11 cellular contexts compared by ENCODE assay signal in genomic region chr11:64088159-64089026, GRCh38. TPM values are rescaled to one million over a fixed set of nuclear protein-coding genes. Genes with fewer than 3 reads are reported as not detected.
DNase-seq lines count a peak whose midpoint lies in the region; ATAC-seq and TF ChIP-seq lines count a peak whose summit lies in the region.
"Had no signal": no experiment of that assay in that cellular context is flagged by ENCODE, and none has a peak within 500 bp of the region (broad histone marks: within the 10 kb centered on the region; RNA-seq: fewer than 3 reads in every experiment).

No MANE protein-coding gene starts in this region.

- TF ChIP-seq POLR2A in gastrocnemius medialis (IDR thresholded peaks at IDR 0.05), result no peak

- H3K27ac ChIP-seq in gastrocnemius medialis, result peak overlapping the region in 2 of 4 donors; percentile 9 to 18
- H3K27ac ChIP-seq: GM23248, psoas muscle had no signal

- intact Hi-C loops in gastrocnemius medialis (cut with DNase I; ENCODE audit: low total_unique reads), result loop anchor here (5.0 kb wide), 1 partner anchor 64 kb away; no protein-coding TSS in a partner anchor

- DNase-seq in NCI-H748 (lab: John Stamatoyannopoulos, UW; ENCODE audit: unreplicated experiment), result peak; percentile 20
- no peak for DNase-seq in NCI-H748 treated with DMSO at 0.1 percent for 48 hours (lab: John Stamatoyannopoulos, UW)
- DNase-seq in NCI-H1092 treated with DMSO at 0.1 percent for 48 hours (lab: John Stamatoyannopoulos, UW), result peak; percentile 51
- no peak for DNase-seq in chondrocyte (ENCODE audit: low spot score)
- DNase-seq in gastrocnemius medialis, result no peak
- no peak for DNase-seq in Kasumi-1 (lab: John Stamatoyannopoulos, UW)
- DNase-seq in AML-193 (lab: John Stamatoyannopoulos, UW), result no peak
- DNase-seq: GM23248, NCI-H446 treated with DMSO at 0.1 percent for 48 hours, psoas muscle had no signal

- H3K4me1 ChIP-seq in gastrocnemius medialis, result peaks cover 56 to 85% of the 10 kb centered on the region in 2 donors

- H3K27ac Mint-ChIP-seq in chondrocyte (ENCODE audit: unreplicated experiment), result no peak overlapping the region

- TF ChIP-seq CTCF in chondrocyte (IDR thresholded peaks at IDR 0.05) (peak; percentile 55), gastrocnemius medialis (IDR thresholded peaks at IDR 0.05 in 4 of 5, conservative IDR thresholded peaks at IDR 0.05 in 1 of 5) (peak in 3 of 5 experiments; percentile 11 to 22 (median 17))

- peaks cover 4% of the 10 kb centered on the region for H3K27me3 Mint-ChIP-seq in chondrocyte (ENCODE audit: low read depth)

- no peaks in the 10 kb centered on the region for H3K9me3 ChIP-seq in gastrocnemius medialis
- H3K9me3 ChIP-seq: psoas muscle had no signal

- in situ Hi-C loops in gastrocnemius medialis (cut with MboI; ENCODE audit: low sequenced_read_pairs in 4 of 4), result no loop called here

- ATAC-seq in gastrocnemius medialis, result no peak
- ATAC-seq in HG02571 (IDR thresholded peaks at IDR 0.05; ENCODE audit: unreplicated experiment), result no peak

- peaks cover 3% of the 10 kb centered on the region for H3K36me3 Mint-ChIP-seq in chondrocyte (ENCODE audit: low read depth)

- no peak overlapping the region for H3K4me3 Mint-ChIP-seq in chondrocyte (ENCODE audit: unreplicated experiment)

- H3K9me3 Mint-ChIP-seq in chondrocyte (ENCODE audit: low read depth), result no peaks in the 10 kb centered on the region

- H3K27me3 ChIP-seq in gastrocnemius medialis, result no peaks in the 10 kb centered on the region

- H3K36me3 ChIP-seq in gastrocnemius medialis, result no peaks in the 10 kb centered on the region

- H3K4me3 ChIP-seq in gastrocnemius medialis, result no peak overlapping the region
- H3K4me3 ChIP-seq: GM23248, psoas muscle had no signal

- peaks cover 19% of the 10 kb centered on the region for H3K4me1 Mint-ChIP-seq in chondrocyte (ENCODE audit: low read depth)

RNA-seq across cellular contexts. Expression of gene FLRT1, which starts 52.7 kb away (rescaled TPM):
- total RNA-seq in chondrocyte (0.12 to 0.31 TPM (median 0.22 TPM) in 3 replicates), gastrocnemius medialis (not detected)

Comparison
In these comparisons a context has a peak if more than half of its experiments do, and no peak if none do; other contexts are left out.
1. DNase-seq: peak in NCI-H748 (single experiment) and NCI-H1092 treated with DMSO at 0.1 percent for 48 hours (single experiment); none in NCI-H748 treated with DMSO at 0.1 percent for 48 hours (single experiment), chondrocyte (single experiment), gastrocnemius medialis (0 of 2), Kasumi-1 (0 of 2) and AML-193 (0 of 2).